8 cellular contexts compared by ENCODE assay signal in the genomic region with DNA sequence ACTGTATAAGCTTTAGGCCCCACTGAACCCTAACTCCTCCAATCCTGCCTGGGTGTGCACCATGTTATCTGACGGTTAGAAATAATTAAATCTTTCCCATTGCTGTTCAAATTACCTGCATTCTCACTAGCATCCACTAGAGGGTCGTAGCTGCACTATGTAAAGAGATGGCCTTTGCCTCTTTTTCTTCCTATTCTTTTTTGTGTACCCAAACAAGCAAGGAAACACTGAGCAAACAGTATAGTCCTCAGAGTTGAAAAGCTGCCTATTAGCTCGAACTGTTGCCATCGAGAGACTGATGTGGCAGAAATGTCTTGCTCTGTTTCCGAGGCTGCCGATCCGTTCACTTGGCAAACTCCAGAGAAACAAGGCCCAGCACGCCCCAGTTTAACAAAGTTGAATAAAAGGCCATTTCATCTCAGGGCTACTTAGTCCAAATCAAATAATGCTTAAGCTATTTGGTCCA.
DNase-seq lines count a peak whose midpoint lies in the region; ATAC-seq and TF ChIP-seq lines count a peak whose summit lies in the region.

No MANE protein-coding gene starts in this region.

- H3K36me3 Mint-ChIP-seq in activated naive CD8-positive, alpha-beta T cell treated with anti-CD3 and anti-CD28 coated beads, Interleukin-2, amount 50 U/mL, for 24 hours (ENCODE audit: low read depth): no peaks in the 10 kb centered on the region

- H3K36me3 ChIP-seq in heart right ventricle (no peaks in the 10 kb centered on the region), psoas muscle (ENCODE audit: insufficient read depth in 1 of 2, low read depth in 1 of 2) (no peaks in the 10 kb centered on the region)

- intact Hi-C loops in heart right ventricle (cut with DNase I): loop anchor here in 6 of 10 donors (5.0 to 10.0 kb wide), 5 partner anchors 482 to 740 kb away; a partner anchor contains a TSS
- intact Hi-C loops in psoas muscle (cut with DNase I): loop anchor here (10.0 kb wide), 2 partner anchors 520 to 530 kb away; no protein-coding TSS in a partner anchor

- H3K27ac ChIP-seq in heart right ventricle: no peak overlapping the region
- H3K27ac ChIP-seq in psoas muscle: no peak overlapping the region

- H3K9me3 ChIP-seq in heart right ventricle (no peaks in the 10 kb centered on the region), psoas muscle (no peaks in the 10 kb centered on the region)

- H3K9me3 Mint-ChIP-seq in activated naive CD8-positive, alpha-beta T cell treated with anti-CD3 and anti-CD28 coated beads, Interleukin-2, amount 50 U/mL, for 24 hours: no peaks in the 10 kb centered on the region

- no peak overlapping the region for H3K4me3 Mint-ChIP-seq in activated naive CD8-positive, alpha-beta T cell treated with anti-CD3 and anti-CD28 coated beads, Interleukin-2, amount 50 U/mL, for 24 hours

- peak; percentile 59 for DNase-seq in EL
- peak; percentile 42 for DNase-seq in NCI-H82 treated with DMSO at 0.1 percent for 48 hours (lab: John Stamatoyannopoulos, UW; ENCODE audit: unreplicated experiment)
- peak; percentile 20 for DNase-seq in activated naive CD8-positive, alpha-beta T cell treated with anti-CD3 and anti-CD28 coated beads, Interleukin-2, amount 50 U/mL, for 24 hours
- DNase-seq in heart right ventricle: peak in 1 of 2 donors; percentile 46
- no peak for DNase-seq in psoas muscle

- no peaks in the 10 kb centered on the region for H3K27me3 ChIP-seq in heart right ventricle
- no peaks in the 10 kb centered on the region for H3K27me3 ChIP-seq in psoas muscle (ENCODE audit: insufficient read depth in 3 of 3, low read length in 2 of 3)

- H3K4me1 ChIP-seq in heart right ventricle (peaks cover 0 to 8% (median 0%) of the 10 kb centered on the region in 9 donors), psoas muscle (no peaks in the 10 kb centered on the region)

- WGBS in heart right ventricle, 2 donors: 31 to 32% methylated on average over 8 of the region's 8 CpGs
- 26 to 35% (median 32%) methylated on average over 8 of the region's 8 CpGs for WGBS in psoas muscle, 3 donors

- no peak overlapping the region for H3K27ac Mint-ChIP-seq in activated naive CD8-positive, alpha-beta T cell treated with anti-CD3 and anti-CD28 coated beads, Interleukin-2, amount 50 U/mL, for 24 hours

- no peaks in the 10 kb centered on the region for H3K4me1 Mint-ChIP-seq in activated naive CD8-positive, alpha-beta T cell treated with anti-CD3 and anti-CD28 coated beads, Interleukin-2, amount 50 U/mL, for 24 hours

- peaks cover 3% of the 10 kb centered on the region for H3K27me3 Mint-ChIP-seq in activated naive CD8-positive, alpha-beta T cell treated with anti-CD3 and anti-CD28 coated beads, Interleukin-2, amount 50 U/mL, for 24 hours

- ATAC-seq in GM21381 (IDR thresholded peaks at IDR 0.05; ENCODE audit: unreplicated experiment): peak; percentile 90
- ATAC-seq in HG03565 (IDR thresholded peaks at IDR 0.05; ENCODE audit: unreplicated experiment): peak; percentile 85
- ATAC-seq in activated naive CD8-positive, alpha-beta T cell treated with anti-CD3 and anti-CD28 coated beads, Interleukin-2, amount 50 U/mL, for 24 hours: peak; percentile 69
- peak in 7 of 8 donors; percentile 49 to 74 (median 70) for ATAC-seq in heart right ventricle
- peak; percentile 42 to 83 (median 58) for ATAC-seq in psoas muscle
- ATAC-seq in GM19467 (IDR thresholded peaks at IDR 0.05; ENCODE audit: unreplicated experiment): no peak

- TF ChIP-seq CTCF in heart right ventricle (IDR thresholded peaks at IDR 0.05) (peak; percentile 70 to 89 (median 83)), psoas muscle (IDR thresholded peaks at IDR 0.05) (peak; percentile 86)

- H3K4me3 ChIP-seq in heart right ventricle (no peak overlapping the region), psoas muscle (no peak overlapping the region)

Comparison
In these comparisons a context has a peak if more than half of its experiments do, and no peak if none do; other contexts are left out.
1. DNase-seq: peak in EL (single experiment), NCI-H82 treated with DMSO at 0.1 percent for 48 hours (single experiment) and activated naive CD8-positive, alpha-beta T cell treated with anti-CD3 and anti-CD28 coated beads, Interleukin-2, amount 50 U/mL, for 24 hours (single experiment); none in psoas muscle (0 of 2).